8 cellular contexts compared by ENCODE assay signal in the genomic region with DNA sequence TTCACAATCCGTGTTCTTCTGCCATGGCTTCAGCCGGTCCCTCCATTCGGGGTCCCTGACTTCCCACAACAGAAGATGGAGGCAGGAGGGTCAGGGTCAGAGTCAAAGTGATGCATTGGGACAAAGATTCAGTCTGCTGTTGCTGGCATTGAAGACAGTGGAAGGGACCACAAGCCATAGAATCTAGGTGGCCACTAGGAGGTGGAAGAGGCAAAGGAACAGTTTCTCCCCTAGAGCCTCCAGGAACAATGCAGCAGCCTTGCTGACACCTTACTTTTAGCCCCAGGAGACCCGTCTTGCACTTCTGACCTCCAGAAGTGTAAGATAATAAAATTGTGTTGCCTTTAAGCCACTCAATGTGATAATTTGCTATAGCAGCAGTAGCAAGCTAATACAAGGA. TPM values are rescaled to one million over a fixed set of nuclear protein-coding genes. Genes with fewer than 3 reads are reported as not detected.
A peak's percentile ranks its signal among the peaks of the same experiment; 100 is the strongest.
DNase-seq lines count a peak whose midpoint lies in the region; ATAC-seq and TF ChIP-seq lines count a peak whose summit lies in the region.

No MANE protein-coding gene starts in this region.

- no peak overlapping the region for H3K27ac Mint-ChIP-seq in activated CD4-positive, alpha-beta T cell treated with anti-CD3 and anti-CD28 coated beads, Interleukin-2, amount 10 ng/mL, durations not matched to agents 24 days and 14 days
- H3K27ac Mint-ChIP-seq in activated CD8-positive, alpha-beta T cell treated with anti-CD3 and anti-CD28 coated beads for 36 hours, result no peak overlapping the region

- no peak overlapping the region for H3K4me3 ChIP-seq in retinal pigment epithelial cell (ENCODE audit: low read length)

- no peak overlapping the region for H3K4me3 Mint-ChIP-seq in activated CD4-positive, alpha-beta T cell treated with anti-CD3 and anti-CD28 coated beads, Interleukin-2, amount 10 ng/mL, durations not matched to agents 24 days and 14 days
- no peak overlapping the region for H3K4me3 Mint-ChIP-seq in activated CD8-positive, alpha-beta T cell treated with anti-CD3 and anti-CD28 coated beads for 36 hours

- POLR2A ChIA-PET in activated CD8-positive, alpha-beta T cell treated with anti-CD3 and anti-CD28 coated beads for 36 hours (lab: Charles Lee), result no interaction called here

- H3K27me3 Mint-ChIP-seq in activated CD4-positive, alpha-beta T cell treated with anti-CD3 and anti-CD28 coated beads, Interleukin-2, amount 10 ng/mL, durations not matched to agents 24 days and 14 days, result peaks cover 5% of the 10 kb centered on the region
- no peaks in the 10 kb centered on the region for H3K27me3 Mint-ChIP-seq in activated CD8-positive, alpha-beta T cell treated with anti-CD3 and anti-CD28 coated beads for 36 hours

- CTCF ChIA-PET in activated CD8-positive, alpha-beta T cell treated with anti-CD3 and anti-CD28 coated beads for 36 hours (lab: Charles Lee), result no interaction called here

- intact Hi-C loops in activated CD4-positive, alpha-beta T cell treated with anti-CD3 and anti-CD28 coated beads, Interleukin-2, amount 10 ng/mL, durations not matched to agents 24 days and 14 days (cut with micrococcal nuclease), result loop anchor here (5.0 kb wide), 1 partner anchor 56 kb away; a partner anchor contains a TSS
- intact Hi-C loops in activated CD8-positive, alpha-beta T cell treated with anti-CD3 and anti-CD28 coated beads for 36 hours (cut with micrococcal nuclease), result no loop called here

- ATAC-seq in activated CD8-positive, alpha-beta T cell treated with anti-CD3 and anti-CD28 coated beads for 36 hours, result no peak
- ATAC-seq in HG03135 (IDR thresholded peaks at IDR 0.05; ENCODE audit: unreplicated experiment), result no peak
- ATAC-seq in GM21717 (IDR thresholded peaks at IDR 0.05; ENCODE audit: unreplicated experiment), result no peak
- ATAC-seq in GM21619 (IDR thresholded peaks at IDR 0.05; ENCODE audit: unreplicated experiment), result no peak

- DNase-seq in activated CD4-positive, alpha-beta T cell treated with anti-CD3 and anti-CD28 coated beads, Interleukin-2, amount 10 ng/mL, durations not matched to agents 24 days and 14 days, result peak; percentile 69
- no peak for DNase-seq in activated CD4-positive, alpha-beta T cell treated with anti-CD3 and anti-CD28 coated beads for 4 hours
- peak; percentile 15 for DNase-seq in NCI-H2171 (lab: John Stamatoyannopoulos, UW)
- DNase-seq in activated CD8-positive, alpha-beta T cell treated with anti-CD3 and anti-CD28 coated beads for 36 hours, result peak; percentile 16
- no peak for DNase-seq in retinal pigment epithelial cell (ENCODE audit: low read depth)

- H3K9me3 Mint-ChIP-seq in activated CD4-positive, alpha-beta T cell treated with anti-CD3 and anti-CD28 coated beads, Interleukin-2, amount 10 ng/mL, durations not matched to agents 24 days and 14 days, result no peaks in the 10 kb centered on the region
- H3K9me3 Mint-ChIP-seq in activated CD8-positive, alpha-beta T cell treated with anti-CD3 and anti-CD28 coated beads for 36 hours, result no peaks in the 10 kb centered on the region

- peaks cover 17% of the 10 kb centered on the region for H3K4me1 Mint-ChIP-seq in activated CD4-positive, alpha-beta T cell treated with anti-CD3 and anti-CD28 coated beads, Interleukin-2, amount 10 ng/mL, durations not matched to agents 24 days and 14 days
- H3K4me1 Mint-ChIP-seq in activated CD8-positive, alpha-beta T cell treated with anti-CD3 and anti-CD28 coated beads for 36 hours (ENCODE audit: low read depth), result peaks cover 13% of the 10 kb centered on the region

- no peak for TF ChIP-seq CTCF in activated CD8-positive, alpha-beta T cell treated with anti-CD3 and anti-CD28 coated beads for 36 hours (IDR thresholded peaks at IDR 0.05)
- peak; percentile 68 for TF ChIP-seq CTCF in retinal pigment epithelial cell (conservative IDR thresholded peaks at IDR 0.05; ENCODE audit: low read depth, low read length)

- peaks cover 2% of the 10 kb centered on the region for H3K36me3 Mint-ChIP-seq in activated CD4-positive, alpha-beta T cell treated with anti-CD3 and anti-CD28 coated beads, Interleukin-2, amount 10 ng/mL, durations not matched to agents 24 days and 14 days (ENCODE audit: low read depth)
- no peaks in the 10 kb centered on the region for H3K36me3 Mint-ChIP-seq in activated CD8-positive, alpha-beta T cell treated with anti-CD3 and anti-CD28 coated beads for 36 hours (ENCODE audit: low read depth)

RNA-seq across cellular contexts. Expression of a gene that starts 55.9 kb away (rescaled TPM):
- total RNA-seq in activated CD4-positive, alpha-beta T cell treated with anti-CD3 and anti-CD28 coated beads, Interleukin-2, amount 10 ng/mL, durations not matched to agents 24 days and 14 days, result 15.1 and 15.3 TPM in 2 replicates
- total RNA-seq in activated CD8-positive, alpha-beta T cell treated with anti-CD3 and anti-CD28 coated beads for 36 hours, result 10 to 100 TPM; 17.0 to 17.6 TPM

RNA-seq across cellular contexts. Expression of a gene that starts 56.6 kb away (rescaled TPM):
- total RNA-seq in activated CD4-positive, alpha-beta T cell treated with anti-CD3 and anti-CD28 coated beads, Interleukin-2, amount 10 ng/mL, durations not matched to agents 24 days and 14 days, result 515 and 539 TPM in 2 replicates
- 100 to 1,000 TPM; 344 to 364 TPM for total RNA-seq in activated CD8-positive, alpha-beta T cell treated with anti-CD3 and anti-CD28 coated beads for 36 hours

Comparison
In these comparisons a context has a peak if more than half of its experiments do, and no peak if none do; other contexts are left out.
1. DNase-seq: peak in activated CD4-positive, alpha-beta T cell treated with anti-CD3 and anti-CD28 coated beads, Interleukin-2, amount 10 ng/mL, durations not matched to agents 24 days and 14 days (single experiment), NCI-H2171 (single experiment) and activated CD8-positive, alpha-beta T cell treated with anti-CD3 and anti-CD28 coated beads for 36 hours (single experiment); none in activated CD4-positive, alpha-beta T cell treated with anti-CD3 and anti-CD28 coated beads for 4 hours (0 of 2) and retinal pigment epithelial cell (single experiment).